ENCODE assay signal across 1 cellular context in the genomic region with DNA sequence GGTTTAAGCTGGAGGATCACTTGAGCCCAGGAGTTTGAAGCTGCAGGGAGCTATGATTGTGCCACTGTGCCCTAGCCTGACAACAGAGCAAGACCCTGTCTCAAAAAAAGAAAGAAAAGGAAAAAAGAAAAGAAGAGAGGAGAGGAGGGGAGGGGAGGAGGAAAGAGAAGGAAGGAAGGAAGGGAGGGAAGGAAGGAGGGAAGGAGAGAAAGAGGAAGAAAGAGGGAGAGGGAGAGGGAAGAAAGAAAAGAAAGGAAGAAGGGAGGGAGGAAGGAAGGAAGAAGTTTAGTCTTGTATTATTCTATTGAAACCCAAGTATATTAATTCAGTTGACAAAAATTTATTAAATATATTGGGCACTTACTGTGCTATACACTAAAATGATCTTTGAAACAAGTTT.
TF ChIP-seq lines count a peak whose summit lies in the region.

No MANE protein-coding gene starts in this region.

TF ChIP-seq in K562, 482 proteins besides CTCF, POLR2A, EP300 and RAD21:
- TF ChIP-seq, protein P1, sequence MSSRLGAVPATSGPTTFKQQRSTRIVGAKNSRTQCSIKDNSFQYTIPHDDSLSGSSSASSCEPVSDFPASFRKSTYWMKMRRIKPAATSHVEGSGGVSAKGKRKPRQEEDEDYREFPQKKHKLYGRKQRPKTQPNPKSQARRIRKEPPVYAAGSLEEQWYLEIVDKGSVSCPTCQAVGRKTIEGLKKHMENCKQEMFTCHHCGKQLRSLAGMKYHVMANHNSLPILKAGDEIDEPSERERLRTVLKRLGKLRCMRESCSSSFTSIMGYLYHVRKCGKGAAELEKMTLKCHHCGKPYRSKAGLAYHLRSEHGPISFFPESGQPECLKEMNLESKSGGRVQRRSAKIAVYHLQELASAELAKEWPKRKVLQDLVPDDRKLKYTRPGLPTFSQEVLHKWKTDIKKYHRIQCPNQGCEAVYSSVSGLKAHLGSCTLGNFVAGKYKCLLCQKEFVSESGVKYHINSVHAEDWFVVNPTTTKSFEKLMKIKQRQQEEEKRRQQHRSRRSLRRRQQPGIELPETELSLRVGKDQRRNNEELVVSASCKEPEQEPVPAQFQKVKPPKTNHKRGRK (tag; IDR thresholded peaks at IDR 0.05) = peak; percentile 74
- TF ChIP-seq, protein P2, sequence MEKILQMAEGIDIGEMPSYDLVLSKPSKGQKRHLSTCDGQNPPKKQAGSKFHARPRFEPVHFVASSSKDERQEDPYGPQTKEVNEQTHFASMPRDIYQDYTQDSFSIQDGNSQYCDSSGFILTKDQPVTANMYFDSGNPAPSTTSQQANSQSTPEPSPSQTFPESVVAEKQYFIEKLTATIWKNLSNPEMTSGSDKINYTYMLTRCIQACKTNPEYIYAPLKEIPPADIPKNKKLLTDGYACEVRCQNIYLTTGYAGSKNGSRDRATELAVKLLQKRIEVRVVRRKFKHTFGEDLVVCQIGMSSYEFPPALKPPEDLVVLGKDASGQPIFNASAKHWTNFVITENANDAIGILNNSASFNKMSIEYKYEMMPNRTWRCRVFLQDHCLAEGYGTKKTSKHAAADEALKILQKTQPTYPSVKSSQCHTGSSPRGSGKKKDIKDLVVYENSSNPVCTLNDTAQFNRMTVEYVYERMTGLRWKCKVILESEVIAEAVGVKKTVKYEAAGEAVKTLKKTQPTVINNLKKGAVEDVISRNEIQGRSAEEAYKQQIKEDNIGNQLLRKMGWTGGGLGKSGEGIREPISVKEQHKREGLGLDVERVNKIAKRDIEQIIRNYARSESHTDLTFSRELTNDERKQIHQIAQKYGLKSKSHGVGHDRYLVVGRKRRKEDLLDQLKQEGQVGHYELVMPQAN (IDR thresholded peaks at IDR 0.05; ENCODE audit: borderline replicate concordance) = peak; percentile 39; the same call in 1 of the 2 replicates
- peak; percentile 44 for TF ChIP-seq HNRNPK (IDR thresholded peaks at IDR 0.05; ENCODE audit: low read depth, low read length, poor library complexity, severe bottlenecking)
- TF ChIP-seq BCOR (IDR thresholded peaks at IDR 0.05) = no peak
- peak; percentile 38 for TF ChIP-seq PCBP2 (IDR thresholded peaks at IDR 0.05; ENCODE audit: low read depth, low read length, poor library complexity, severe bottlenecking)
- TF ChIP-seq NELFE (IDR thresholded peaks at IDR 0.05; ENCODE audit: insufficient read depth, insufficient read length) = no peak
- TF ChIP-seq, protein P3, sequence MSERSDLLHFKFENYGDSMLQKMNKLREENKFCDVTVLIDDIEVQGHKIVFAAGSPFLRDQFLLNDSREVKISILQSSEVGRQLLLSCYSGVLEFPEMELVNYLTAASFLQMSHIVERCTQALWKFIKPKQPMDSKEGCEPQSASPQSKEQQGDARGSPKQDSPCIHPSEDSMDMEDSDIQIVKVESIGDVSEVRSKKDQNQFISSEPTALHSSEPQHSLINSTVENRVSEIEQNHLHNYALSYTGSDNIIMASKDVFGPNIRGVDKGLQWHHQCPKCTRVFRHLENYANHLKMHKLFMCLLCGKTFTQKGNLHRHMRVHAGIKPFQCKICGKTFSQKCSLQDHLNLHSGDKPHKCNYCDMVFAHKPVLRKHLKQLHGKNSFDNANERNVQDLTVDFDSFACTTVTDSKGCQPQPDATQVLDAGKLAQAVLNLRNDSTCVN (CRISPR knock-in tag; IDR thresholded peaks at IDR 0.05) = peak; percentile 41; the same call in 1 of the 2 replicates
- TF ChIP-seq, protein P4, sequence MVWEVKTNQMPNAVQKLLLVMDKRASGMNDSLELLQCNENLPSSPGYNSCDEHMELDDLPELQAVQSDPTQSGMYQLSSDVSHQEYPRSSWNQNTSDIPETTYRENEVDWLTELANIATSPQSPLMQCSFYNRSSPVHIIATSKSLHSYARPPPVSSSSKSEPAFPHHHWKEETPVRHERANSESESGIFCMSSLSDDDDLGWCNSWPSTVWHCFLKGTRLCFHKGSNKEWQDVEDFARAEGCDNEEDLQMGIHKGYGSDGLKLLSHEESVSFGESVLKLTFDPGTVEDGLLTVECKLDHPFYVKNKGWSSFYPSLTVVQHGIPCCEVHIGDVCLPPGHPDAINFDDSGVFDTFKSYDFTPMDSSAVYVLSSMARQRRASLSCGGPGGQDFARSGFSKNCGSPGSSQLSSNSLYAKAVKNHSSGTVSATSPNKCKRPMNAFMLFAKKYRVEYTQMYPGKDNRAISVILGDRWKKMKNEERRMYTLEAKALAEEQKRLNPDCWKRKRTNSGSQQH (CRISPR knock-in tag; IDR thresholded peaks at IDR 0.05) = 0 out of 2 replicates have a peak, but pooled peaks have one; percentile 18
- 0 out of 2 replicates have a peak, but pooled peaks have one; percentile 16 for TF ChIP-seq SMARCA4 (IDR thresholded peaks at IDR 0.05)
- peak in 1 of 2 experiments; percentile 35; a peak in 1 of 4 replicates for TF ChIP-seq HDAC1 (IDR thresholded peaks at IDR 0.05)
- no peak for TF ChIP-seq ZNF57 (CRISPR knock-in tag; IDR thresholded peaks at IDR 0.05)
- TF ChIP-seq, protein P5, sequence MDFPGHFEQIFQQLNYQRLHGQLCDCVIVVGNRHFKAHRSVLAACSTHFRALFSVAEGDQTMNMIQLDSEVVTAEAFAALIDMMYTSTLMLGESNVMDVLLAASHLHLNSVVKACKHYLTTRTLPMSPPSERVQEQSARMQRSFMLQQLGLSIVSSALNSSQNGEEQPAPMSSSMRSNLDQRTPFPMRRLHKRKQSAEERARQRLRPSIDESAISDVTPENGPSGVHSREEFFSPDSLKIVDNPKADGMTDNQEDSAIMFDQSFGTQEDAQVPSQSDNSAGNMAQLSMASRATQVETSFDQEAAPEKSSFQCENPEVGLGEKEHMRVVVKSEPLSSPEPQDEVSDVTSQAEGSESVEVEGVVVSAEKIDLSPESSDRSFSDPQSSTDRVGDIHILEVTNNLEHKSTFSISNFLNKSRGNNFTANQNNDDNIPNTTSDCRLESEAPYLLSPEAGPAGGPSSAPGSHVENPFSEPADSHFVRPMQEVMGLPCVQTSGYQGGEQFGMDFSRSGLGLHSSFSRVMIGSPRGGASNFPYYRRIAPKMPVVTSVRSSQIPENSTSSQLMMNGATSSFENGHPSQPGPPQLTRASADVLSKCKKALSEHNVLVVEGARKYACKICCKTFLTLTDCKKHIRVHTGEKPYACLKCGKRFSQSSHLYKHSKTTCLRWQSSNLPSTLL (IDR thresholded peaks at IDR 0.05) = 0 out of 2 replicates have a peak, but pooled peaks have one; percentile 30
